19 cellular contexts compared by ENCODE assay signal in genomic region chrX:52654800-52655199, GRCh38. TPM values are rescaled to one million over a fixed set of nuclear protein-coding genes. Genes with fewer than 3 reads are reported as not detected.
"Had no signal": no experiment of that assay in that cellular context is flagged by ENCODE, and none has a peak within 500 bp of the region (broad histone marks: within the 10 kb centered on the region; RNA-seq: fewer than 3 reads in every experiment).

A gene with protein sequence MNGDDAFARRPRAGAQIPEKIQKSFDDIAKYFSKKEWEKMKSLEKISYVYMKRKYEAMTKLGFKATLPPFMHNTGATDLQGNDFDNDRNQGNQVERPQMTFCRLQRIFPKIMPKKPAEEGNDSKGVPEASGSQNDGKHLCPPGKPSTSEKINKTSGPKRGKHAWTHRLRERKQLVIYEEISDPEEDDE (minus strand): TSS chrX:52654900. CDS start chrX:52653472, 1,428 bp downstream.

RNA-seq across cellular contexts. Expression of the gene that starts here (rescaled TPM):
- total RNA-seq: activated B cell treated with CpG ODN at 0.5 μM for 24 hours; activated CD4-positive, alpha-beta memory T cell treated with anti-CD3 and anti-CD28 coated beads for 36 hours; activated CD4-positive, alpha-beta T cell treated with anti-CD3 and anti-CD28 coated beads, Interleukin-2, amount 10 ng/mL, durations not matched to agents 24 days and 14 days; activated CD8-positive, alpha-beta memory T cell treated with anti-CD3 and anti-CD28 coated beads for 36 hours; activated CD8-positive, alpha-beta T cell treated with anti-CD3 and anti-CD28 coated beads for 36 hours; activated naive CD4-positive, alpha-beta T cell treated with anti-CD3 and anti-CD28 coated beads for 36 hours; activated naive CD4-positive, alpha-beta T cell treated with anti-CD3 and anti-CD28 coated beads, Interleukin-2, amount 50 U/mL, for 72 hours; activated naive CD8-positive, alpha-beta T cell treated with anti-CD3 and anti-CD28 coated beads for 36 hours; activated T-cell treated with anti-CD3 and anti-CD28 coated beads, Interleukin-2, amount 50 U/mL, for 4 hours; activated T-cell treated with anti-CD3 and anti-CD28 coated beads, Interleukin-2, amount 50 U/mL, for 72 hours; activated T-helper 1 cell treated with anti-CD3 and anti-CD28 coated beads, Interleukin-12 subunit alpha, Interleukin-12 subunit beta, Interleukin-2, Interleukin-4 antibody, amounts not matched to agents 30 ng/mL and 10 ng/mL and 1 ng/mL, durations not matched to agents 14 hours and 24 hours and 36 hours; activated T-helper 17 cell treated with anti-CD3 and anti-CD28 coated beads, Interleukin-2, amount 50 U/mL, for 72 hours; adrenal gland; aorta; astrocyte; body of pancreas; breast epithelium; cardiac septum; cerebellum had no signal
- polyA plus RNA-seq: adrenal gland, aorta had no signal
